7 cellular contexts compared by ENCODE assay signal in the genomic region with DNA sequence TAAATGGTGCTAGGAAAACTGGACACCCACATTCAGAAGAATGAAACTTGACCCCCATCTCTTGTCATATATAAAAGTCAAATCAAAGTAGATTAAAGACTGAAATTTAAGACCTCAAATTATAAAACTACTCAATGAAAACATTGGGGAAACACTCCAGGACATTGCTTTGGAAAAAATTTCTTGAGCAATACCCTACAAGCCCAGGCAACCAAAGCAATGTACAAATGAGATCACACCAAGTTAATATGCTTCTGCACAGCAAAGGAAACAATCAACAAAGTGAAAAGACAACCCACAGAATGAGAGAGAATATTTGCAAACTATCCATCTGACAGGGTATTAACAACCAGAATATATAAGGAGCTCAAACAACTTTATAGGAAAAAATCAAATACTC.
"Had no signal": no experiment of that assay in that cellular context is flagged by ENCODE, and none has a peak within 500 bp of the region (broad histone marks: within the 10 kb centered on the region; RNA-seq: fewer than 3 reads in every experiment).

No MANE protein-coding gene starts in this region.

- H3K27me3 Mint-ChIP-seq: IgD-negative memory B cell had no signal

- H3K4me3 ChIP-seq: K562 had no signal

- H3K4me3 Mint-ChIP-seq: IgD-negative memory B cell had no signal

- FAIRE-seq: HepG2, HTR-8/SVneo, K562 had no signal

- H3K36me3 Mint-ChIP-seq: IgD-negative memory B cell had no signal

- H3K27ac Mint-ChIP-seq: IgD-negative memory B cell had no signal

- H3K27ac ChIP-seq: HL-60 had no signal

- DNase-seq: IMR-90, KBM-7 had no signal
